Comparison of ENCODE assay signal across 8 cellular contexts in genomic region chr13:113951246-113951999, GRCh38. TPM values are rescaled to one million over a fixed set of nuclear protein-coding genes. Genes with fewer than 3 reads are reported as not detected.
DNase-seq lines count a peak whose midpoint lies in the region; ATAC-seq, FAIRE-seq and TF ChIP-seq lines count a peak whose summit lies in the region.

No MANE protein-coding gene starts in this region.

- intact Hi-C loops in Right ventricle myocardium inferior (cut with DNase I): loop anchor here (1.0 kb wide), 1 partner anchor 275 kb away; no protein-coding TSS in a partner anchor

- no peak overlapping the region for H3K4ac ChIP-seq in trophoblast cell (ENCODE audit: low read depth, low read length)

- H2BK5ac ChIP-seq in trophoblast cell (ENCODE audit: low read depth, low read length, poor library complexity): no peak overlapping the region

- no peaks in the 10 kb centered on the region for H3K79me2 ChIP-seq in trophoblast cell (ENCODE audit: control insufficient read depth, insufficient read depth, low read length, poor library complexity)

- H4K91ac ChIP-seq in trophoblast cell (ENCODE audit: low read depth, low read length): no peak overlapping the region

- peaks cover 2% of the 10 kb centered on the region for H3K79me1 ChIP-seq in trophoblast cell (ENCODE audit: low read length)

- peak; percentile 91 for DNase-seq in GM13977 (ENCODE audit: low spot score)
- DNase-seq in OCI-M1 (lab: John Stamatoyannopoulos, UW): peak; percentile 47
- peak; percentile 66 for DNase-seq in activated naive CD4-positive, alpha-beta T cell treated with anti-CD3 and anti-CD28 coated beads, Interleukin-2, amount 10 ng/mL, durations not matched to agents 7 days and 5 days
- DNase-seq in Right ventricle myocardium inferior (ENCODE audit: missing footprints): peak; percentile 93
- DNase-seq in trophoblast cell: peak in 1 of 2 donors; percentile 39
- DNase-seq in urothelium cell line (ENCODE audit: low spot score): peak; percentile 71
- no peak for DNase-seq in NCI-H2081 (lab: John Stamatoyannopoulos, UW)

- H2AK5ac ChIP-seq in trophoblast cell (ENCODE audit: low read length): no peak overlapping the region

- no peaks in the 10 kb centered on the region for H3K4me1 ChIP-seq in trophoblast cell (ENCODE audit: control insufficient read depth in 1 of 2, insufficient read depth in 2 of 2, low read length in 2 of 2)

- no peak overlapping the region for H2BK12ac ChIP-seq in trophoblast cell (ENCODE audit: low read length)

- H3K4me3 Mint-ChIP-seq in activated naive CD4-positive, alpha-beta T cell treated with anti-CD3 and anti-CD28 coated beads, Interleukin-2, amount 10 ng/mL, durations not matched to agents 7 days and 5 days: no peak overlapping the region

- no peak overlapping the region for H4K8ac ChIP-seq in trophoblast cell (ENCODE audit: low read depth, low read length)

- H3K23ac ChIP-seq in trophoblast cell (ENCODE audit: low read length): no peak overlapping the region

- H3K9me3 ChIP-seq in trophoblast cell (ENCODE audit: insufficient read depth, low read depth, low read length): peaks cover 24% of the 10 kb centered on the region

- H3K4me2 ChIP-seq in trophoblast cell (ENCODE audit: low read length): peak overlapping the region; percentile 37

- peaks cover 26% of the 10 kb centered on the region for H3K36me3 Mint-ChIP-seq in activated naive CD4-positive, alpha-beta T cell treated with anti-CD3 and anti-CD28 coated beads, Interleukin-2, amount 10 ng/mL, durations not matched to agents 7 days and 5 days

- no peak overlapping the region for H2BK120ac ChIP-seq in trophoblast cell (ENCODE audit: insufficient read depth, low read length, poor library complexity)

- no peak for FAIRE-seq in urothelium cell line (lab: Jason Lieb, UNC)

- H2AFZ ChIP-seq in trophoblast cell (ENCODE audit: insufficient read depth, low read length, poor library complexity): no peak overlapping the region

- no peak overlapping the region for H3K14ac ChIP-seq in trophoblast cell (ENCODE audit: low read length)

- ATAC-seq in HG02981 (IDR thresholded peaks at IDR 0.05; ENCODE audit: unreplicated experiment) (peak; percentile 76), Right ventricle myocardium inferior (peak; percentile 95)

- H3K27ac ChIP-seq in trophoblast cell (ENCODE audit: low read depth, low read length): no peak overlapping the region

- no peak overlapping the region for H3K18ac ChIP-seq in trophoblast cell (ENCODE audit: low read length)

- no CpG with 5 or more reads among the region's 42 CpGs for WGBS in trophoblast cell (ENCODE audit: extremely low coverage, insufficient coverage, insufficient read length)

- H3K4me1 Mint-ChIP-seq in activated naive CD4-positive, alpha-beta T cell treated with anti-CD3 and anti-CD28 coated beads, Interleukin-2, amount 10 ng/mL, durations not matched to agents 7 days and 5 days: peaks cover 6% of the 10 kb centered on the region

- H3K36me3 ChIP-seq in trophoblast cell (ENCODE audit: control insufficient read depth in 1 of 2, insufficient read depth in 2 of 2, low read length in 2 of 2): peaks cover 0 to 6% of the 10 kb centered on the region in 2 experiments

- peaks cover 6% of the 10 kb centered on the region for H3K9me3 Mint-ChIP-seq in activated naive CD4-positive, alpha-beta T cell treated with anti-CD3 and anti-CD28 coated beads, Interleukin-2, amount 10 ng/mL, durations not matched to agents 7 days and 5 days

- H3K27me3 ChIP-seq in trophoblast cell (ENCODE audit: insufficient read depth, low read length): no peaks in the 10 kb centered on the region

- H3K27ac Mint-ChIP-seq in activated naive CD4-positive, alpha-beta T cell treated with anti-CD3 and anti-CD28 coated beads, Interleukin-2, amount 10 ng/mL, durations not matched to agents 7 days and 5 days: no peak overlapping the region

- in situ Hi-C loops in GM13977 (cut with MboI; ENCODE audit: low pct_unique_long_range_greater_than_20kb, low sequenced_read_pairs, unreplicated experiment): no loop called here

- H3K9ac ChIP-seq in trophoblast cell (ENCODE audit: low read length): no peak overlapping the region

- no peaks in the 10 kb centered on the region for H3K27me3 Mint-ChIP-seq in activated naive CD4-positive, alpha-beta T cell treated with anti-CD3 and anti-CD28 coated beads, Interleukin-2, amount 10 ng/mL, durations not matched to agents 7 days and 5 days

- no peak overlapping the region for H3K4me3 ChIP-seq in trophoblast cell (ENCODE audit: low read depth, low read length)

- CTCF ChIA-PET in activated naive CD4-positive, alpha-beta T cell treated with anti-CD3 and anti-CD28 coated beads, Interleukin-2, amount 10 ng/mL, durations not matched to agents 7 days and 5 days (lab: Charles Lee): interaction anchor here (0.6 to 1.6 kb wide), 2 partner anchors 275 to 288 kb away, joined by 3 to 4 read pairs; no protein-coding TSS in a partner anchor

- TF ChIP-seq CTCF in GM13977 (IDR thresholded peaks at IDR 0.05; ENCODE audit: extremely low read depth, insufficient read depth, missing control alignments): peak; percentile 87

- no peak overlapping the region for H4K12ac ChIP-seq in trophoblast cell (ENCODE audit: low read depth, low read length)

RNA-seq across cellular contexts. Expression of gene C13orf46, which starts 22.5 kb away (rescaled TPM):
- 0.32 TPM for total RNA-seq in Right ventricle myocardium inferior
- 0.12 and 0.15 TPM in 2 replicates for polyA plus RNA-seq in trophoblast cell (2013)

Comparison
In these comparisons a context has a peak if more than half of its experiments do, and no peak if none do; other contexts are left out.
1. DNase-seq: peak in GM13977 (single experiment), OCI-M1 (single experiment), activated naive CD4-positive, alpha-beta T cell treated with anti-CD3 and anti-CD28 coated beads, Interleukin-2, amount 10 ng/mL, durations not matched to agents 7 days and 5 days (single experiment), Right ventricle myocardium inferior (single experiment) and urothelium cell line (single experiment); none in NCI-H2081 (0 of 2).